In genomic region chr10:20248309-20248708, GRCh38 we compare ENCODE assay signal across 28 cellular contexts.
"Had no signal": no experiment of that assay in that cellular context is flagged by ENCODE, and none has a peak within 500 bp of the region (broad histone marks: within the 10 kb centered on the region; RNA-seq: fewer than 3 reads in every experiment).

No MANE protein-coding gene starts in this region.

- H3K27me3 Mint-ChIP-seq: activated naive CD8-positive, alpha-beta T cell treated with anti-CD3 and anti-CD28 coated beads for 36 hours; dendritic cell treated with granulocyte-macrophage colony-stimulating factor and Interleukin-4, amounts not matched to agents 40 ng/mL and 50 ng/mL, for 4 days had no signal

- H3K36me3 Mint-ChIP-seq: activated naive CD8-positive, alpha-beta T cell treated with anti-CD3 and anti-CD28 coated beads for 36 hours; natural killer cell had no signal

- FAIRE-seq: endometrium, frontal cortex, urothelium cell line had no signal

- H3K4me3 Mint-ChIP-seq: activated naive CD4-positive, alpha-beta T cell treated with anti-CD3 and anti-CD28 coated beads for 36 hours; activated naive CD8-positive, alpha-beta T cell treated with anti-CD3 and anti-CD28 coated beads for 36 hours; activated T-helper 1 cell treated with anti-CD3 and anti-CD28 coated beads, Interleukin-12 subunit alpha, Interleukin-12 subunit beta, Interleukin-2, Interleukin-4 antibody, amounts not matched to agents 30 ng/mL and 10 ng/mL and 1 ng/mL, durations not matched to agents 14 hours and 24 hours and 36 hours; dendritic cell treated with granulocyte-macrophage colony-stimulating factor and Interleukin-4, amounts not matched to agents 40 ng/mL and 50 ng/mL, for 4 days; natural killer cell had no signal

- DNase-seq: activated CD4-positive, alpha-beta T cell treated with anti-CD3 and anti-CD28 coated beads for 48 hours; activated CD4-positive, alpha-beta T cell treated with anti-CD3 and anti-CD28 coated beads, Interleukin-2, amount 50 U/mL, for 48 hours; activated CD8-positive, alpha-beta memory T cell treated with anti-CD3 and anti-CD28 coated beads for 24 hours; activated effector memory CD4-positive, alpha-beta T cell treated with anti-CD3 and anti-CD28 coated beads, Interleukin-2, amount 50 U/mL, for 16 hours; activated naive CD4-positive, alpha-beta T cell treated with anti-CD3 and anti-CD28 coated beads for 36 hours; activated naive CD8-positive, alpha-beta T cell treated with anti-CD3 and anti-CD28 coated beads for 36 hours; central memory CD4-positive, alpha-beta T cell; effector CD4-positive, alpha-beta T cell; esophagus squamous epithelium; islet precursor cell; mammary epithelial cell; midbrain; natural killer cell; retina; spleen; stimulated activated naive CD4-positive, alpha-beta T cell treated with Interleukin-2 at 50 U/mL for 16 hours; T-helper 1 cell; testis; transverse colon had no signal

- H3K27ac ChIP-seq: epithelial cell of prostate, esophagus squamous epithelium, prostate gland, spleen, transverse colon, VCaP had no signal

- H3K36me3 ChIP-seq: prostate gland, transverse colon had no signal

- H3K27ac Mint-ChIP-seq: activated naive CD4-positive, alpha-beta T cell treated with anti-CD3 and anti-CD28 coated beads for 36 hours; activated naive CD8-positive, alpha-beta T cell treated with anti-CD3 and anti-CD28 coated beads for 36 hours; activated T-helper 1 cell treated with anti-CD3 and anti-CD28 coated beads, Interleukin-12 subunit alpha, Interleukin-12 subunit beta, Interleukin-2, Interleukin-4 antibody, amounts not matched to agents 30 ng/mL and 10 ng/mL and 1 ng/mL, durations not matched to agents 14 hours and 24 hours and 36 hours; dendritic cell treated with granulocyte-macrophage colony-stimulating factor and Interleukin-4, amounts not matched to agents 40 ng/mL and 50 ng/mL, for 4 days; natural killer cell had no signal

- ATAC-seq: activated CD4-positive, CD25-positive, alpha-beta regulatory T cell treated with anti-CD3 and anti-CD28 coated beads, Interleukin-2, amount 50 U/mL, for 24 hours; natural killer cell had no signal

- H3K9me3 ChIP-seq: esophagus squamous epithelium, prostate gland, spleen, testis, transverse colon had no signal

- H3K4me3 ChIP-seq: esophagus squamous epithelium, prostate gland, spleen, testis, transverse colon had no signal

- H3K4me1 Mint-ChIP-seq: activated naive CD8-positive, alpha-beta T cell treated with anti-CD3 and anti-CD28 coated beads for 36 hours; natural killer cell had no signal

- H3K9me3 Mint-ChIP-seq: activated naive CD4-positive, alpha-beta T cell treated with anti-CD3 and anti-CD28 coated beads for 36 hours; activated naive CD8-positive, alpha-beta T cell treated with anti-CD3 and anti-CD28 coated beads for 36 hours; dendritic cell treated with granulocyte-macrophage colony-stimulating factor and Interleukin-4, amounts not matched to agents 40 ng/mL and 50 ng/mL, for 4 days; natural killer cell had no signal

- H3K4me1 ChIP-seq: esophagus squamous epithelium, prostate gland, spleen, testis, transverse colon had no signal

- H3K27me3 ChIP-seq: esophagus squamous epithelium, spleen, testis, transverse colon had no signal
